In genomic region chr2:37918742-37919186, GRCh38 we compare ENCODE assay signal across 1 cellular context.
TF ChIP-seq lines count a peak whose summit lies in the region.

No MANE protein-coding gene starts in this region.

TF ChIP-seq in HepG2, 621 proteins besides CTCF, POLR2A, EP300 and RAD21 (continued from another document and continues in another):
- TF ChIP-seq ZGPAT (CRISPR knock-in tag; IDR thresholded peaks at IDR 0.05) (peak; percentile 98), SOX5 (CRISPR knock-in tag; IDR thresholded peaks at IDR 0.05; ENCODE audit: borderline replicate concordance) (peak; percentile 94), FOSL2 (CRISPR knock-in tag; IDR thresholded peaks at IDR 0.05) (peak; percentile 53), HMGXB4 (CRISPR knock-in tag; IDR thresholded peaks at IDR 0.05; ENCODE audit: borderline replicate concordance in 1 of 2, low read depth in 1 of 2) (peak in 1 of 2 experiments; percentile 46; a peak in 1 of 4 replicates), RBFOX2 (IDR thresholded peaks at IDR 0.05; ENCODE audit: low read depth, low read length) (no peak), IRF2 (CRISPR knock-in tag; IDR thresholded peaks at IDR 0.05) (peak; percentile 94), FOXK1 (CRISPR knock-in tag; IDR thresholded peaks at IDR 0.05; ENCODE audit: borderline replicate concordance, low read depth) (peak; percentile 87; the same call in 1 of the 2 replicates), HHEX (CRISPR knock-in tag; IDR thresholded peaks at IDR 0.05) (peak; percentile 73; the same call in 1 of the 2 replicates), ZNF484 (CRISPR knock-in tag; IDR thresholded peaks at IDR 0.05; ENCODE audit: borderline replicate concordance, low read depth) (no peak), THAP8 (CRISPR knock-in tag; IDR thresholded peaks at IDR 0.05; ENCODE audit: borderline replicate concordance) (no peak), MLX (CRISPR knock-in tag; IDR thresholded peaks at IDR 0.05) (peak; percentile 88), ZNF331 (CRISPR knock-in tag; IDR thresholded peaks at IDR 0.05) (peak; percentile 96), ZBTB14 (CRISPR knock-in tag; IDR thresholded peaks at IDR 0.05) (no peak), HNRNPUL1 (IDR thresholded peaks at IDR 0.05; ENCODE audit: low read depth, low read length) (no peak; the same call in 1 of the 2 replicates), ZNF781 (CRISPR knock-in tag; IDR thresholded peaks at IDR 0.05; ENCODE audit: borderline replicate concordance, not compliant biosample characterization) (no peak), ZKSCAN8 (CRISPR knock-in tag; IDR thresholded peaks at IDR 0.05; ENCODE audit: borderline replicate concordance) (peak; percentile 81; the same call in 1 of the 2 replicates), POLR2AphosphoS5 (IDR thresholded peaks at IDR 0.05; ENCODE audit: low read depth, low read length) (0 out of 2 replicates have a peak, but pooled peaks have one; percentile 32), HNRNPL (IDR thresholded peaks at IDR 0.05; ENCODE audit: low read depth, low read length) (no peak), YEATS4 (CRISPR knock-in tag; IDR thresholded peaks at IDR 0.05; ENCODE audit: borderline replicate concordance) (peak; percentile 35; the same call in 1 of the 2 replicates), ZNF616 (CRISPR knock-in tag; IDR thresholded peaks at IDR 0.05; ENCODE audit: low read depth) (no peak), TCF7L2 (IDR thresholded peaks at IDR 0.05; ENCODE audit: low read depth, low read length) (peak; percentile 89), SMAD3 (CRISPR knock-in tag; IDR thresholded peaks at IDR 0.05) (peak; percentile 92; the same call in 1 of the 2 replicates), SETDB1 (CRISPR knock-in tag; IDR thresholded peaks at IDR 0.05; ENCODE audit: borderline replicate concordance) (no peak), GMEB2 (CRISPR knock-in tag; IDR thresholded peaks at IDR 0.05; ENCODE audit: low read depth) (0 out of 2 replicates have a peak, but pooled peaks have one; percentile 13), GATAD1 (CRISPR knock-in tag; IDR thresholded peaks at IDR 0.05) (peak; percentile 66; the same call in 1 of the 2 replicates), CBFB (CRISPR knock-in tag; IDR thresholded peaks at IDR 0.05) (peak; percentile 81), ZNF225 (CRISPR knock-in tag; IDR thresholded peaks at IDR 0.05) (no peak), ZNF251 (CRISPR knock-in tag; IDR thresholded peaks at IDR 0.05) (no peak), MLXIP (CRISPR knock-in tag; IDR thresholded peaks at IDR 0.05; ENCODE audit: borderline replicate concordance) (no peak), NR1H2 (CRISPR knock-in tag; IDR thresholded peaks at IDR 0.05; ENCODE audit: borderline replicate concordance, low read depth) (no peak), ZBTB8A (CRISPR knock-in tag; IDR thresholded peaks at IDR 0.05; ENCODE audit: borderline replicate concordance, low read depth) (no peak), TCF7 (IDR thresholded peaks at IDR 0.05; ENCODE audit: low read depth) (peak; percentile 99), ZKSCAN5 (CRISPR knock-in tag; IDR thresholded peaks at IDR 0.05) (0 out of 2 replicates have a peak, but pooled peaks have one; percentile 64), MTF2 (CRISPR knock-in tag; IDR thresholded peaks at IDR 0.05; ENCODE audit: borderline replicate concordance) (no peak), TEAD2 (CRISPR knock-in tag; IDR thresholded peaks at IDR 0.05) (no peak), ZNF33A (CRISPR knock-in tag; IDR thresholded peaks at IDR 0.05; ENCODE audit: borderline replicate concordance) (no peak), MED13 (CRISPR knock-in tag; IDR thresholded peaks at IDR 0.05) (0 out of 2 replicates have a peak, but pooled peaks have one; percentile 46), ZNF558 (CRISPR knock-in tag; IDR thresholded peaks at IDR 0.05; ENCODE audit: borderline replicate concordance) (no peak), TAF1 (CRISPR knock-in tag; IDR thresholded peaks at IDR 0.05) (no peak), ZFYVE20 (CRISPR knock-in tag; IDR thresholded peaks at IDR 0.05; ENCODE audit: borderline replicate concordance, low read depth) (no peak), ZNF253 (CRISPR knock-in tag; IDR thresholded peaks at IDR 0.05; ENCODE audit: borderline replicate concordance) (no peak), NFIC (IDR thresholded peaks at IDR 0.05; ENCODE audit: low read length) (peak; percentile 98), POGZ (CRISPR knock-in tag; IDR thresholded peaks at IDR 0.05) (peak; percentile 87), GZF1 (CRISPR knock-in tag; IDR thresholded peaks at IDR 0.05) (0 out of 2 replicates have a peak, but pooled peaks have one; percentile 41), ZNF138 (CRISPR knock-in tag; IDR thresholded peaks at IDR 0.05; ENCODE audit: low read depth) (no peak), ZNF678 (CRISPR knock-in tag; IDR thresholded peaks at IDR 0.05) (no peak), ZNF574 (CRISPR knock-in tag; IDR thresholded peaks at IDR 0.05) (no peak), XRCC5 (optimal IDR thresholded peaks at IDR 0.05; ENCODE audit: low read length) (no peak), ZNF597 (CRISPR knock-in tag; IDR thresholded peaks at IDR 0.05) (no peak), GLMP (CRISPR knock-in tag; IDR thresholded peaks at IDR 0.05; ENCODE audit: borderline replicate concordance) (no peak), ZNF34 (CRISPR knock-in tag; IDR thresholded peaks at IDR 0.05; ENCODE audit: borderline replicate concordance) (no peak), KAT7 (CRISPR knock-in tag; IDR thresholded peaks at IDR 0.05; ENCODE audit: borderline replicate concordance) (peak; percentile 80; the same call in 1 of the 2 replicates), ETV6 (CRISPR knock-in tag; conservative IDR thresholded peaks at IDR 0.05) (peak; percentile 65; the same call in 1 of the 2 replicates), SOX6 (IDR thresholded peaks at IDR 0.05) (no peak), SOX6 (CRISPR knock-in tag; IDR thresholded peaks at IDR 0.05) (peak; percentile 97), PTBP1 (IDR thresholded peaks at IDR 0.05; ENCODE audit: low read depth, low read length, poor library complexity, severe bottlenecking) (no peak), ZFP82 (CRISPR knock-in tag; IDR thresholded peaks at IDR 0.05; ENCODE audit: borderline replicate concordance) (no peak)
